1 cellular context compared by ENCODE assay signal in the genomic region with DNA sequence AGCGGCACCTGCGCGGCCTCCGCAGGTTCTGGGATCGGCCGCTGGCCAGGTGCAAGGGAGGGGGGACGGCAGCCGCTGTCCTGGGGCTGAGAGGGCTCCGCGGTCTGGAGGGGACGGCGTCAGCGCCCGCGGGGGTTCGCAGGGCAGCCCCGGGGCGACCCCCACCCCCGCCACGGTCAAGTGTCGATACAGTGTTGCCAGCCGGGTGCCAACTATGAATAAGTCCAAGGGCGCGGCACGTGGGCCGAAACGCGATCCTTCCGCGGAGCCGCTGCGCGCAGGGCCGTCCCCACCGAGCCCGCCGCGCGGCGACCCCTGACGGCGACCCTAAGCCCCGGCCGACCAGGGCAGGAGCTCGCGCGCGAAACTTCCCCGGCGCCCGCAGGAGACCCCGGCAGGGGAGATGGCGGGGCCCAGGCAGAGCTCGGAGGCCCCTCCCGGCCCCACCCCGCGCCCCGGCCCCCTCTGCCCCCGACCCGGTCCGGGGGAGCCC.
TF ChIP-seq lines count a peak whose summit lies in the region.

No MANE protein-coding gene starts in this region.

TF ChIP-seq in K562, 482 proteins besides CTCF, POLR2A, EP300 and RAD21 (continued from another document and continues in another):
- TF ChIP-seq, protein P1, sequence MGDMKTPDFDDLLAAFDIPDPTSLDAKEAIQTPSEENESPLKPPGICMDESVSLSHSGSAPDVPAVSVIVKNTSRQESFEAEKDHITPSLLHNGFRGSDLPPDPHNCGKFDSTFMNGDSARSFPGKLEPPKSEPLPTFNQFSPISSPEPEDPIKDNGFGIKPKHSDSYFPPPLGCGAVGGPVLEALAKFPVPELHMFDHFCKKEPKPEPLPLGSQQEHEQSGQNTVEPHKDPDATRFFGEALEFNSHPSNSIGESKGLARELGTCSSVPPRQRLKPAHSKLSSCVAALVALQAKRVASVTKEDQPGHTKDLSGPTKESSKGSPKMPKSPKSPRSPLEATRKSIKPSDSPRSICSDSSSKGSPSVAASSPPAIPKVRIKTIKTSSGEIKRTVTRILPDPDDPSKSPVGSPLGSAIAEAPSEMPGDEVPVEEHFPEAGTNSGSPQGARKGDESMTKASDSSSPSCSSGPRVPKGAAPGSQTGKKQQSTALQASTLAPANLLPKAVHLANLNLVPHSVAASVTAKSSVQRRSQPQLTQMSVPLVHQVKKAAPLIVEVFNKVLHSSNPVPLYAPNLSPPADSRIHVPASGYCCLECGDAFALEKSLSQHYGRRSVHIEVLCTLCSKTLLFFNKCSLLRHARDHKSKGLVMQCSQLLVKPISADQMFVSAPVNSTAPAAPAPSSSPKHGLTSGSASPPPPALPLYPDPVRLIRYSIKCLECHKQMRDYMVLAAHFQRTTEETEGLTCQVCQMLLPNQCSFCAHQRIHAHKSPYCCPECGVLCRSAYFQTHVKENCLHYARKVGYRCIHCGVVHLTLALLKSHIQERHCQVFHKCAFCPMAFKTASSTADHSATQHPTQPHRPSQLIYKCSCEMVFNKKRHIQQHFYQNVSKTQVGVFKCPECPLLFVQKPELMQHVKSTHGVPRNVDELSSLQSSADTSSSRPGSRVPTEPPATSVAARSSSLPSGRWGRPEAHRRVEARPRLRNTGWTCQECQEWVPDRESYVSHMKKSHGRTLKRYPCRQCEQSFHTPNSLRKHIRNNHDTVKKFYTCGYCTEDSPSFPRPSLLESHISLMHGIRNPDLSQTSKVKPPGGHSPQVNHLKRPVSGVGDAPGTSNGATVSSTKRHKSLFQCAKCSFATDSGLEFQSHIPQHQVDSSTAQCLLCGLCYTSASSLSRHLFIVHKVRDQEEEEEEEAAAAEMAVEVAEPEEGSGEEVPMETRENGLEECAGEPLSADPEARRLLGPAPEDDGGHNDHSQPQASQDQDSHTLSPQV (IDR thresholded peaks at IDR 0.05) = peak; percentile 90
- no peak for TF ChIP-seq CHCHD3 (CRISPR knock-in tag; IDR thresholded peaks at IDR 0.05)
- TF ChIP-seq E2F3 (CRISPR knock-in tag; IDR thresholded peaks at IDR 0.05) = peak; percentile 52; the same call in 1 of the 2 replicates
- TF ChIP-seq SIN3B (IDR thresholded peaks at IDR 0.05; ENCODE audit: low read depth) = peak; percentile 46; the same call in 1 of the 2 replicates
- peak; percentile 91 for TF ChIP-seq HMGN3 (IDR thresholded peaks at IDR 0.05; ENCODE audit: borderline replicate concordance, extremely low read depth, insufficient read length, low read depth, low read length)
- TF ChIP-seq, protein P2, sequence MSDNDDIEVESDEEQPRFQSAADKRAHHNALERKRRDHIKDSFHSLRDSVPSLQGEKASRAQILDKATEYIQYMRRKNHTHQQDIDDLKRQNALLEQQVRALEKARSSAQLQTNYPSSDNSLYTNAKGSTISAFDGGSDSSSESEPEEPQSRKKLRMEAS (CRISPR knock-in tag; IDR thresholded peaks at IDR 0.05) = peak; percentile 81
- TF ChIP-seq, protein P3, sequence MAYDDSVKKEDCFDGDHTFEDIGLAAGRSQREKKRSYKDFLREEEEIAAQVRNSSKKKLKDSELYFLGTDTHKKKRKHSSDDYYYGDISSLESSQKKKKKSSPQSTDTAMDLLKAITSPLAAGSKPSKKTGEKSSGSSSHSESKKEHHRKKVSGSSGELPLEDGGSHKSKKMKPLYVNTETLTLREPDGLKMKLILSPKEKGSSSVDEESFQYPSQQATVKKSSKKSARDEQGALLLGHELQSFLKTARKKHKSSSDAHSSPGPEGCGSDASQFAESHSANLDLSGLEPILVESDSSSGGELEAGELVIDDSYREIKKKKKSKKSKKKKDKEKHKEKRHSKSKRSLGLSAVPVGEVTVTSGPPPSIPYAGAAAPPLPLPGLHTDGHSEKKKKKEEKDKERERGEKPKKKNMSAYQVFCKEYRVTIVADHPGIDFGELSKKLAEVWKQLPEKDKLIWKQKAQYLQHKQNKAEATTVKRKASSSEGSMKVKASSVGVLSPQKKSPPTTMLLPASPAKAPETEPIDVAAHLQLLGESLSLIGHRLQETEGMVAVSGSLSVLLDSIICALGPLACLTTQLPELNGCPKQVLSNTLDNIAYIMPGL (CRISPR knock-in tag; IDR thresholded peaks at IDR 0.05) = no peak
- TF ChIP-seq, protein P4, sequence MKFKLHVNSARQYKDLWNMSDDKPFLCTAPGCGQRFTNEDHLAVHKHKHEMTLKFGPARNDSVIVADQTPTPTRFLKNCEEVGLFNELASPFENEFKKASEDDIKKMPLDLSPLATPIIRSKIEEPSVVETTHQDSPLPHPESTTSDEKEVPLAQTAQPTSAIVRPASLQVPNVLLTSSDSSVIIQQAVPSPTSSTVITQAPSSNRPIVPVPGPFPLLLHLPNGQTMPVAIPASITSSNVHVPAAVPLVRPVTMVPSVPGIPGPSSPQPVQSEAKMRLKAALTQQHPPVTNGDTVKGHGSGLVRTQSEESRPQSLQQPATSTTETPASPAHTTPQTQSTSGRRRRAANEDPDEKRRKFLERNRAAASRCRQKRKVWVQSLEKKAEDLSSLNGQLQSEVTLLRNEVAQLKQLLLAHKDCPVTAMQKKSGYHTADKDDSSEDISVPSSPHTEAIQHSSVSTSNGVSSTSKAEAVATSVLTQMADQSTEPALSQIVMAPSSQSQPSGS (CRISPR knock-in tag; IDR thresholded peaks at IDR 0.05) = no peak
- TF ChIP-seq, protein P5, sequence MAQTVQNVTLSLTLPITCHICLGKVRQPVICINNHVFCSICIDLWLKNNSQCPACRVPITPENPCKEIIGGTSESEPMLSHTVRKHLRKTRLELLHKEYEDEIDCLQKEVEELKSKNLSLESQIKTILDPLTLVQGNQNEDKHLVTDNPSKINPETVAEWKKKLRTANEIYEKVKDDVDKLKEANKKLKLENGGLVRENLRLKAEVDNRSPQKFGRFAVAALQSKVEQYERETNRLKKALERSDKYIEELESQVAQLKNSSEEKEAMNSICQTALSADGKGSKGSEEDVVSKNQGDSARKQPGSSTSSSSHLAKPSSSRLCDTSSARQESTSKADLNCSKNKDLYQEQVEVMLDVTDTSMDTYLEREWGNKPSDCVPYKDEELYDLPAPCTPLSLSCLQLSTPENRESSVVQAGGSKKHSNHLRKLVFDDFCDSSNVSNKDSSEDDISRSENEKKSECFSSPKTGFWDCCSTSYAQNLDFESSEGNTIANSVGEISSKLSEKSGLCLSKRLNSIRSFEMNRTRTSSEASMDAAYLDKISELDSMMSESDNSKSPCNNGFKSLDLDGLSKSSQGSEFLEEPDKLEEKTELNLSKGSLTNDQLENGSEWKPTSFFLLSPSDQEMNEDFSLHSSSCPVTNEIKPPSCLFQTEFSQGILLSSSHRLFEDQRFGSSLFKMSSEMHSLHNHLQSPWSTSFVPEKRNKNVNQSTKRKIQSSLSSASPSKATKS (CRISPR knock-in tag; IDR thresholded peaks at IDR 0.05) = no peak
- peak; percentile 73 for TF ChIP-seq MYC (IDR thresholded peaks at IDR 0.05; ENCODE audit: low read depth, low read length)
- no peak for TF ChIP-seq MYC (CRISPR knock-in tag; IDR thresholded peaks at IDR 0.05; ENCODE audit: borderline replicate concordance, low read depth)
- TF ChIP-seq RBM25 (IDR thresholded peaks at IDR 0.05; ENCODE audit: low read depth, low read length, severe bottlenecking) = no peak
- TF ChIP-seq, protein P6, sequence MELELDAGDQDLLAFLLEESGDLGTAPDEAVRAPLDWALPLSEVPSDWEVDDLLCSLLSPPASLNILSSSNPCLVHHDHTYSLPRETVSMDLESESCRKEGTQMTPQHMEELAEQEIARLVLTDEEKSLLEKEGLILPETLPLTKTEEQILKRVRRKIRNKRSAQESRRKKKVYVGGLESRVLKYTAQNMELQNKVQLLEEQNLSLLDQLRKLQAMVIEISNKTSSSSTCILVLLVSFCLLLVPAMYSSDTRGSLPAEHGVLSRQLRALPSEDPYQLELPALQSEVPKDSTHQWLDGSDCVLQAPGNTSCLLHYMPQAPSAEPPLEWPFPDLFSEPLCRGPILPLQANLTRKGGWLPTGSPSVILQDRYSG (tag; conservative IDR thresholded peaks at IDR 0.05; ENCODE audit: low read depth) = 0 out of 2 replicates have a peak, but pooled peaks have one; percentile 49
- TF ChIP-seq, protein P7, sequence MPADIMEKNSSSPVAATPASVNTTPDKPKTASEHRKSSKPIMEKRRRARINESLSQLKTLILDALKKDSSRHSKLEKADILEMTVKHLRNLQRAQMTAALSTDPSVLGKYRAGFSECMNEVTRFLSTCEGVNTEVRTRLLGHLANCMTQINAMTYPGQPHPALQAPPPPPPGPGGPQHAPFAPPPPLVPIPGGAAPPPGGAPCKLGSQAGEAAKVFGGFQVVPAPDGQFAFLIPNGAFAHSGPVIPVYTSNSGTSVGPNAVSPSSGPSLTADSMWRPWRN (IDR thresholded peaks at IDR 0.05; ENCODE audit: low read depth) = no peak
- TF ChIP-seq, protein P8, sequence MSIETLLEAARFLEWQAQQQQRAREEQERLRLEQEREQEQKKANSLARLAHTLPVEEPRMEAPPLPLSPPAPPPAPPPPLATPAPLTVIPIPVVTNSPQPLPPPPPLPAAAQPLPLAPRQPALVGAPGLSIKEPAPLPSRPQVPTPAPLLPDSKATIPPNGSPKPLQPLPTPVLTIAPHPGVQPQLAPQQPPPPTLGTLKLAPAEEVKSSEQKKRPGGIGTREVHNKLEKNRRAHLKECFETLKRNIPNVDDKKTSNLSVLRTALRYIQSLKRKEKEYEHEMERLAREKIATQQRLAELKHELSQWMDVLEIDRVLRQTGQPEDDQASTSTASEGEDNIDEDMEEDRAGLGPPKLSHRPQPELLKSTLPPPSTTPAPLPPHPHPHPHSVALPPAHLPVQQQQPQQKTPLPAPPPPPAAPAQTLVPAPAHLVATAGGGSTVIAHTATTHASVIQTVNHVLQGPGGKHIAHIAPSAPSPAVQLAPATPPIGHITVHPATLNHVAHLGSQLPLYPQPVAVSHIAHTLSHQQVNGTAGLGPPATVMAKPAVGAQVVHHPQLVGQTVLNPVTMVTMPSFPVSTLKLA (conservative IDR thresholded peaks at IDR 0.05) = peak; percentile 50 to 66; a peak in 3 of 4 replicates
- TF ChIP-seq L3MBTL2 (IDR thresholded peaks at IDR 0.05) = peak; percentile 90
- no peak for TF ChIP-seq MAFG (tag; conservative IDR thresholded peaks at IDR 0.05)
- TF ChIP-seq, protein P9, sequence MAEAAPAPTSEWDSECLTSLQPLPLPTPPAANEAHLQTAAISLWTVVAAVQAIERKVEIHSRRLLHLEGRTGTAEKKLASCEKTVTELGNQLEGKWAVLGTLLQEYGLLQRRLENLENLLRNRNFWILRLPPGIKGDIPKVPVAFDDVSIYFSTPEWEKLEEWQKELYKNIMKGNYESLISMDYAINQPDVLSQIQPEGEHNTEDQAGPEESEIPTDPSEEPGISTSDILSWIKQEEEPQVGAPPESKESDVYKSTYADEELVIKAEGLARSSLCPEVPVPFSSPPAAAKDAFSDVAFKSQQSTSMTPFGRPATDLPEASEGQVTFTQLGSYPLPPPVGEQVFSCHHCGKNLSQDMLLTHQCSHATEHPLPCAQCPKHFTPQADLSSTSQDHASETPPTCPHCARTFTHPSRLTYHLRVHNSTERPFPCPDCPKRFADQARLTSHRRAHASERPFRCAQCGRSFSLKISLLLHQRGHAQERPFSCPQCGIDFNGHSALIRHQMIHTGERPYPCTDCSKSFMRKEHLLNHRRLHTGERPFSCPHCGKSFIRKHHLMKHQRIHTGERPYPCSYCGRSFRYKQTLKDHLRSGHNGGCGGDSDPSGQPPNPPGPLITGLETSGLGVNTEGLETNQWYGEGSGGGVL (CRISPR knock-in tag; IDR thresholded peaks at IDR 0.05) = no peak
- TF ChIP-seq RBM14 (IDR thresholded peaks at IDR 0.05; ENCODE audit: borderline replicate concordance, insufficient read depth, low read depth, low read length) = 0 out of 2 replicates have a peak, but pooled peaks have one; percentile 28
- TF ChIP-seq NFE2L1 (tag; IDR thresholded peaks at IDR 0.05; ENCODE audit: borderline replicate concordance, low read depth) = no peak
- TF ChIP-seq, protein P10, sequence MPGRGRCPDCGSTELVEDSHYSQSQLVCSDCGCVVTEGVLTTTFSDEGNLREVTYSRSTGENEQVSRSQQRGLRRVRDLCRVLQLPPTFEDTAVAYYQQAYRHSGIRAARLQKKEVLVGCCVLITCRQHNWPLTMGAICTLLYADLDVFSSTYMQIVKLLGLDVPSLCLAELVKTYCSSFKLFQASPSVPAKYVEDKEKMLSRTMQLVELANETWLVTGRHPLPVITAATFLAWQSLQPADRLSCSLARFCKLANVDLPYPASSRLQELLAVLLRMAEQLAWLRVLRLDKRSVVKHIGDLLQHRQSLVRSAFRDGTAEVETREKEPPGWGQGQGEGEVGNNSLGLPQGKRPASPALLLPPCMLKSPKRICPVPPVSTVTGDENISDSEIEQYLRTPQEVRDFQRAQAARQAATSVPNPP (IDR thresholded peaks at IDR 0.05; ENCODE audit: borderline replicate concordance, insufficient read depth, insufficient read length) = no peak
- TF ChIP-seq, protein P11, sequence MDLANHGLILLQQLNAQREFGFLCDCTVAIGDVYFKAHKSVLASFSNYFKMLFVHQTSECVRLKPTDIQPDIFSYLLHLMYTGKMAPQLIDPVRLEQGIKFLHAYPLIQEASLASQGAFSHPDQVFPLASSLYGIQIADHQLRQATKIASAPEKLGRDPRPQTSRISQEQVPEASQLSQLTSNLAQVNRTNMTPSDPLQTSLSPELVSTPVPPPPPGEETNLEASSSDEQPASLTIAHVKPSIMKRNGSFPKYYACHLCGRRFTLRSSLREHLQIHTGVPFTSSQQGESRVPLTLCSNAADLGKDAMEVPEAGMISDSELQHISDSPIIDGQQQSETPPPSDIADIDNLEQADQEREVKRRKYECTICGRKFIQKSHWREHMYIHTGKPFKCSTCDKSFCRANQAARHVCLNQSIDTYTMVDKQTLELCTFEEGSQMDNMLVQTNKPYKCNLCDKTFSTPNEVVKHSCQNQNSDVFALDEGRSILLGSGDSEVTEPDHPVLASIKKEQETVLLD (IDR thresholded peaks at IDR 0.05) = 0 out of 2 replicates have a peak, but pooled peaks have one; percentile 7
